13 cellular contexts compared by ENCODE assay signal in the genomic region with DNA sequence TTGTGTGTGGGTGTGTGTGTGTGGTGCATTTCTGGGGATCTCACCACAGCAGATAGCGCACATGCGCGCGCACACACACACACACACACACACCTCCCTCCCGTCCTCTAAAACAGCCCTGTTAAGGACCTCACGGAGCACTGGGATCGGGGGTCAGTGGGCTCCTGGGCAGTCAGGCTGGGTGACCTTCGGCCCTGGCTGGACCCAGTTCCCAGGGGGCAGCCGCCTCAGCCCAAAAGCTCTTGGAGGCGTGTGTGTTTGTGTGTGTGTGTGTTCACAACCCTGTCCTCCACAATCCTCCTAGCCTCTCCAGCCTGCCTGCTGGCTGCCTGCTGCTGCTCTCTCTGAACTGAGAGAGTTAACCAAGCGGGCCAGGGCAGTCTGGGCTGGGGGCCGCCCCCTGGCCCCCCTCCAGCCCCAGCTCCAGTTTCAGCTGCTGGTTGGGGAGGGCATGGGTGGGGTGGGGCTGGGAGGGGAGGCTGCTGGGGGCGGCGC. TPM values are rescaled to one million over a fixed set of nuclear protein-coding genes. Genes with fewer than 3 reads are reported as not detected.
DNase-seq lines count a peak whose midpoint lies in the region; ATAC-seq and TF ChIP-seq lines count a peak whose summit lies in the region.
"Had no signal": no experiment of that assay in that cellular context is flagged by ENCODE, and none has a peak within 500 bp of the region (broad histone marks: within the 10 kb centered on the region; RNA-seq: fewer than 3 reads in every experiment).

No MANE protein-coding gene starts in this region.

- peak overlapping the region; percentile 30 to 38 (median 34) for H3K4me3 ChIP-seq in stomach

- H3K27ac Mint-ChIP-seq in brain: peak overlapping the region in 4 of 5 experiments; percentile 12 to 86 (median 56)
- H3K27ac Mint-ChIP-seq: memory B cell; stimulated activated naive CD8-positive, alpha-beta T cell treated with anti-CD3 and anti-CD28 coated beads, Interleukin-15, amount 100 ng/mL, for 72 hours had no signal

- H3K4me1 Mint-ChIP-seq in brain: peaks cover 67% of the 10 kb centered on the region

- peaks cover 0 to 12% (median 0%) of the 10 kb centered on the region in 5 experiments for H3K9me3 Mint-ChIP-seq in brain
- H3K9me3 Mint-ChIP-seq: memory B cell had no signal

- peaks cover 0 to 36% (median 14%) of the 10 kb centered on the region in 3 donors for H3K27me3 ChIP-seq in stomach

- DNase-seq in left lobe of liver (ENCODE audit: low spot score): peak; percentile 89
- no peak for DNase-seq in stomach
- DNase-seq: activated CD8-positive, alpha-beta memory T cell treated with anti-CD3 and anti-CD28 coated beads, Interleukin-2, amount 50 U/mL, for 48 hours; NCI-H1048; stimulated activated CD4-positive, alpha-beta T cell treated with anti-CD3 and anti-CD28 coated beads, Interleukin-15, amount 100 ng/mL, for 24 hours; stimulated activated naive CD8-positive, alpha-beta T cell treated with anti-CD3 and anti-CD28 coated beads, Interleukin-15, amount 100 ng/mL, for 72 hours; T-helper 9 cell had no signal

- peak overlapping the region in 4 of 5 donors; percentile 76 to 86 (median 84) for H3K27ac ChIP-seq in stomach

- no peak for TF ChIP-seq POLR2A in stomach (IDR thresholded peaks at IDR 0.05)

- intact Hi-C loops in stomach (cut with DNase I; ENCODE audit: low total_unique reads): no loop called here

- H3K4me3 Mint-ChIP-seq in brain: peak overlapping the region in 2 of 5 experiments; percentile 3 to 44
- H3K4me3 Mint-ChIP-seq: memory B cell; stimulated activated naive CD8-positive, alpha-beta T cell treated with anti-CD3 and anti-CD28 coated beads, Interleukin-15, amount 100 ng/mL, for 72 hours had no signal

- no peaks in the 10 kb centered on the region for H3K36me3 Mint-ChIP-seq in brain
- H3K36me3 Mint-ChIP-seq: CD14-positive monocyte had no signal

- ATAC-seq in left lobe of liver (peak; percentile 42), GM21360 (IDR thresholded peaks at IDR 0.05; ENCODE audit: unreplicated experiment) (no peak), HG03565 (IDR thresholded peaks at IDR 0.05; ENCODE audit: unreplicated experiment) (no peak), HG02610 (IDR thresholded peaks at IDR 0.05; ENCODE audit: unreplicated experiment) (no peak)
- ATAC-seq: stimulated activated naive CD8-positive, alpha-beta T cell treated with anti-CD3 and anti-CD28 coated beads, Interleukin-15, amount 100 ng/mL, for 72 hours had no signal

- H3K27me3 Mint-ChIP-seq in brain: peaks cover 24% of the 10 kb centered on the region

- H3K9me3 ChIP-seq in stomach: no peaks in the 10 kb centered on the region

- no peak for TF ChIP-seq EP300 in stomach (IDR thresholded peaks at IDR 0.05)

- WGBS in stomach, 5 donors: 61 to 86% (median 78%) methylated on average over 10 to 14 of the region's 14 CpGs

- H3K4me1 ChIP-seq in stomach: peaks cover 31 to 74% (median 71%) of the 10 kb centered on the region in 4 donors

- no peaks in the 10 kb centered on the region for H3K36me3 ChIP-seq in stomach

- TF ChIP-seq CTCF in brain (conservative IDR thresholded peaks at IDR 0.05) (no peak), stomach (IDR thresholded peaks at IDR 0.05) (no peak)

RNA-seq across cellular contexts. Expression of a gene that starts 0.3 kb away (rescaled TPM):
- polyA plus RNA-seq in brain (ENCODE audit: insufficient read depth, low read depth, low replicate concordance) (164 TPM), stomach (10 to 100 TPM; 24.0 to 67.4 (median 60.3) TPM)
- total RNA-seq in left lobe of liver (280 TPM), stomach (100 to 1,000 TPM in 1 of 5 donors, 10 to 100 TPM in 2, 1 to 10 TPM in 1, not detected in 1; 7.5 to 193 (median 14.8) TPM)

RNA-seq across cellular contexts. Expression of a gene that starts 3.5 kb away (rescaled TPM):
- polyA plus RNA-seq in brain (ENCODE audit: insufficient read depth, low read depth, low replicate concordance) (29.2 TPM), stomach (10 to 100 TPM in 2 of 3 donors, 1 to 10 TPM in 1; 4.4 to 18.6 (median 10.4) TPM)
- total RNA-seq in left lobe of liver (1.9 TPM), stomach (10 to 100 TPM in 3 of 5 donors, 1 to 10 TPM in 2; 3.1 to 40.0 (median 16.3) TPM)
- polyA plus RNA-seq: CD14-positive monocyte had no signal

RNA-seq across cellular contexts. Expression of a gene that starts 4.7 kb away (rescaled TPM):
- polyA plus RNA-seq in brain (ENCODE audit: insufficient read depth, low read depth, low replicate concordance): 106 TPM
- 0.60 TPM for total RNA-seq in left lobe of liver
- 1 to 10 TPM in 1 of 5 donors, not detected in 4; 2.6 TPM for total RNA-seq in stomach
- polyA plus RNA-seq in stomach: under 1 TPM in 1 of 3 donors, not detected in 2; 0.55 TPM
- polyA plus RNA-seq: CD14-positive monocyte had no signal

RNA-seq across cellular contexts. Expression of a gene that starts 16.2 kb away (rescaled TPM):
- polyA plus RNA-seq in brain (ENCODE audit: insufficient read depth, low read depth, low replicate concordance): 26.0 TPM
- 7.6 TPM for total RNA-seq in left lobe of liver
- 100 to 1,000 TPM in 1 of 5 donors, 10 to 100 TPM in 4; 10.3 to 118 (median 19.2) TPM for total RNA-seq in stomach
- 10 to 100 TPM; 37.9 to 81.1 (median 55.0) TPM for polyA plus RNA-seq in stomach

RNA-seq across cellular contexts. Expression of a gene that starts 22.7 kb away (rescaled TPM):
- 0.78 TPM for polyA plus RNA-seq in brain (ENCODE audit: insufficient read depth, low read depth, low replicate concordance)
- total RNA-seq in left lobe of liver: 1.4 TPM
- total RNA-seq in stomach: 100 to 1,000 TPM in 4 of 5 donors, 10 to 100 TPM in 1; 84.8 to 704 (median 191) TPM
- 100 to 1,000 TPM; 442 to 800 (median 537) TPM for polyA plus RNA-seq in stomach
- polyA plus RNA-seq: CD14-positive monocyte had no signal
